Comparison of ENCODE assay signal across 8 cellular contexts in the genomic region with DNA sequence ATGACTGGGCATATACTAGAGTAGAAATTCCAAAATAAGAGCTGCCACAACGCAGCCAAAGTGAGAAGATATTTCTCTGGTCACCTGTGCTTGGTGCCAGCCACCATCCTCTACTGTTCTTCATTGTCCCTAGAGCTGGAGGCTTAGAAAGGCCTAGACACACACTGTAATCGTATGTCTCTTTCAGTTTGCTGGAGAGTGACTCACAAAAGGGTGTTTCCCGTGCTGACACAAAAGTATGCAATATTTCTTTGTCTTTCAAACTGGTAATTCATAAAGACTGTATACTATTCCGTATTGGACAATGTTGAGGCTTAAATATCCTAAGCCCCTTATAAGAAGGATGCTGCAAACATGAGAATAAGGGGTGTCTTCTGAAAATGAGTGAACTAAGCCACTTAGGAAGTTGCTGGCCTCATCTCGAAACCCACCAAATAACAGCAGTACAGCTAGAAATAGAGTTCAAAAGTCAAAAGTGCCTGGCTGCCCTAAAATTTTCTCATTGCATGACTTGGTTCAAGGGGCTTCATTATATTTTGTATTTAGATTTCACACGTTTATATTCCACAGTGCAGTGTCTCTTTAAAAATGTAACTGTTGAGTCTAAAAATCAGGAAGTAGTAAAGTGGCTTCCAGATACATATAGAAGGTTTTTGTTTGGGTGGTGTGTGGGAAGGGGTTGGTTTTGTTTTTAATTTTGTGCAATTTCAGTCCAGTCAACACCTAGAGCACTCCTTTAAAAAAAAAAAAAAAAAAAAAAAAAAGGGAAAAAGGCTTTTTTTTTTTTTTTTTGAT.
DNase-seq lines count a peak whose midpoint lies in the region; ATAC-seq, FAIRE-seq and TF ChIP-seq lines count a peak whose summit lies in the region.

No MANE protein-coding gene starts in this region.

- no peaks in the 10 kb centered on the region for H3K9me3 Mint-ChIP-seq in activated CD4-positive, alpha-beta T cell treated with anti-CD3 and anti-CD28 coated beads, Interleukin-2, amount 10 ng/mL, durations not matched to agents 7 days and 5 days

- H3K27me3 Mint-ChIP-seq in activated CD4-positive, alpha-beta T cell treated with anti-CD3 and anti-CD28 coated beads, Interleukin-2, amount 10 ng/mL, durations not matched to agents 7 days and 5 days, result no peaks in the 10 kb centered on the region

- DNase-seq in AG20443 (ENCODE audit: low spot score) (peak; percentile 53), GM19239 (ENCODE audit: insufficient read length, low spot score) (peak; percentile 21), upper lobe of right lung (no peak), SK-N-DZ (ENCODE audit: low spot score) (no peak), cerebellar cortex (ENCODE audit: low spot score) (no peak), spleen (no peak)
- peak; percentile 10 for DNase-seq in activated CD4-positive, alpha-beta T cell treated with anti-CD3 and anti-CD28 coated beads, Interleukin-2, amount 10 ng/mL, durations not matched to agents 7 days and 5 days

- H3K4me1 ChIP-seq in upper lobe of right lung (no peaks in the 10 kb centered on the region), spleen (peaks cover 7 to 40% (median 17%) of the 10 kb centered on the region in 6 donors)

- peaks cover 31% of the 10 kb centered on the region for H3K4me1 Mint-ChIP-seq in activated CD4-positive, alpha-beta T cell treated with anti-CD3 and anti-CD28 coated beads, Interleukin-2, amount 10 ng/mL, durations not matched to agents 7 days and 5 days

- CTCF ChIA-PET in activated CD4-positive, alpha-beta T cell treated with anti-CD3 and anti-CD28 coated beads, Interleukin-2, amount 10 ng/mL, durations not matched to agents 7 days and 5 days (lab: Charles Lee), result no interaction called here

- POLR2A ChIA-PET in activated CD4-positive, alpha-beta T cell treated with anti-CD3 and anti-CD28 coated beads, Interleukin-2, amount 10 ng/mL, durations not matched to agents 7 days and 5 days (lab: Charles Lee), result interaction anchor here (0.6 kb wide), 1 partner anchor 9 kb away, joined by 3 read pairs; no protein-coding TSS in a partner anchor

- H3K36me3 ChIP-seq in upper lobe of right lung, result no peaks in the 10 kb centered on the region
- H3K36me3 ChIP-seq in spleen, result peaks cover 0 to 9% (median 0%) of the 10 kb centered on the region in 6 donors

- H3K27me3 ChIP-seq in upper lobe of right lung (no peaks in the 10 kb centered on the region), spleen (replicated peaks in 1 of 7) (no peaks in the 10 kb centered on the region)

- H3K4me3 Mint-ChIP-seq in activated CD4-positive, alpha-beta T cell treated with anti-CD3 and anti-CD28 coated beads, Interleukin-2, amount 10 ng/mL, durations not matched to agents 7 days and 5 days, result no peak overlapping the region

- TF ChIP-seq POLR2A in spleen (IDR thresholded peaks at IDR 0.05), result no peak

- WGBS in spleen, 5 donors, result 57 to 73% (median 69%) methylated on average over 6 of the region's 6 CpGs

- peak overlapping the region; percentile 14 for H3K27ac Mint-ChIP-seq in activated CD4-positive, alpha-beta T cell treated with anti-CD3 and anti-CD28 coated beads, Interleukin-2, amount 10 ng/mL, durations not matched to agents 7 days and 5 days

- no peaks in the 10 kb centered on the region for H3K9me3 ChIP-seq in upper lobe of right lung
- no peaks in the 10 kb centered on the region for H3K9me3 ChIP-seq in spleen

- H3K27ac ChIP-seq in upper lobe of right lung (no peak overlapping the region), spleen (peak overlapping the region in 3 of 8 donors; percentile 1 to 41 (median 21))

- ATAC-seq in HG03108 (IDR thresholded peaks at IDR 0.05; ENCODE audit: unreplicated experiment) (peak; percentile 75), upper lobe of right lung (peak; percentile 51)

- intact Hi-C loops in upper lobe of right lung (cut with DNase I) (no loop called here), spleen (cut with DNase I; ENCODE audit: low total_unique reads) (no loop called here)

- no peak for TF ChIP-seq CTCF in upper lobe of right lung (IDR thresholded peaks at IDR 0.05)
- TF ChIP-seq CTCF in spleen (IDR thresholded peaks at IDR 0.05 in 8 of 11, conservative IDR thresholded peaks at IDR 0.05 in 3 of 11), result no peak

- H3K36me3 Mint-ChIP-seq in activated CD4-positive, alpha-beta T cell treated with anti-CD3 and anti-CD28 coated beads, Interleukin-2, amount 10 ng/mL, durations not matched to agents 7 days and 5 days (ENCODE audit: low read depth), result peaks cover 33% of the 10 kb centered on the region

- H3K4me3 ChIP-seq in upper lobe of right lung (no peak overlapping the region), spleen (no peak overlapping the region)

- no peak for FAIRE-seq in GM19239 (lab: Jason Lieb, UNC)

Comparison
In these comparisons a context has a peak if more than half of its experiments do, and no peak if none do; other contexts are left out.
1. DNase-seq: peak in AG20443 (single experiment), GM19239 (single experiment) and activated CD4-positive, alpha-beta T cell treated with anti-CD3 and anti-CD28 coated beads, Interleukin-2, amount 10 ng/mL, durations not matched to agents 7 days and 5 days (single experiment); none in upper lobe of right lung (single experiment), SK-N-DZ (single experiment), cerebellar cortex (single experiment) and spleen (single experiment).